10 cellular contexts compared by ENCODE assay signal in the genomic region with DNA sequence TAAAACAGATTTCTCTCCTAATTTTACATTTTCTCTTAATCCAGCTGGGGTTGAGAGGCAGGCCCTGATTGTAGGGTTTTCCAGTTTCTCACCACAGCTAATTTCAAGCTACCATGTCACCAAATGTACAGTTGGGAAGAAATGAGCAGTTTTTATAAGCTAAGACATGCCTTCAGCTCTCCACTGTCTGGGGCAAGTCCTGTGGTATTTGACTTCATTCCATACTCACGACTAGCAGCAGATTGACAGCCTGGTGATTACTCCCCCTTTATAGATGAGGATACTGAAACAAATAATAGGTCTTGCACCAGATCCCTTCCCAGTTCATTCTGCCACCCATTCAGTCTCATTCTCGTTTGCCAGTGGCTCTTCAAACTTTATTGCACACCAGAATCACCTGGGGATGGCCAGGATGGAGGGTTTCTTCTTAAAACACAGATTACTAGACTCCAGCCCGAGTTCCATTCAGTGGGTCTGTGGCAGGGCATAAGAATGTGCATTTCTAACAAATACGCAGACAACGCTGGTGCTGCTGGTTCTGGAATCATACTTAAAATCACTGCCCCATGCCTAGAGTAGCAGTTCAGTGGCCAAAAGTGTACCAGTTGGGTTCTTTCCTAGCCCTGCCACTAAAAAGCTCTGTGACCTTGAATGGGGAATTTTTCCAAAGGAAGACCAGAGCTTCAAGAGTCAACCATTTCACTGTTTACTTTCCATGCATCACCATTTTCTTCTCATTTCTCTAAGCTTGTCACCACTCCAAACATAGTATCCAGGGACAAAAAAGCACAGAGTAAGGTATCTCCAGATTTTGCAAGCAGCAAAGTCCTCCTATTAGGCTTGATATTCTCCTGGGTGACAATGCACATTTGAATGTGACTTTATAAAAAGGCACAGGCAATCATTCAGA.
A peak's percentile ranks its signal among the peaks of the same experiment; 100 is the strongest.
DNase-seq lines count a peak whose midpoint lies in the region; ATAC-seq, FAIRE-seq and TF ChIP-seq lines count a peak whose summit lies in the region.
"Had no signal": no experiment of that assay in that cellular context is flagged by ENCODE, and none has a peak within 500 bp of the region (broad histone marks: within the 10 kb centered on the region; RNA-seq: fewer than 3 reads in every experiment).

No MANE protein-coding gene starts in this region.

- H3F3A ChIP-seq in smooth muscle cell (ENCODE audit: low read depth): peaks cover 36% of the 10 kb centered on the region

- H3K14ac ChIP-seq in H9 (ENCODE audit: insufficient read depth, low read length): no peak overlapping the region

- no peak overlapping the region for H3K9ac ChIP-seq in H9 (ENCODE audit: extremely low read depth, insufficient read length, low read length)
- H3K9ac ChIP-seq in keratinocyte (ENCODE audit: control insufficient read depth, extremely low read depth, insufficient read depth, low read length): peak overlapping the region; percentile 72
- peak overlapping the region; percentile 96 for H3K9ac ChIP-seq in smooth muscle cell (ENCODE audit: low read depth)
- no peak overlapping the region for H3K9ac ChIP-seq in Karpas-422 (ENCODE audit: low read length)

- dilution Hi-C loops in keratinocyte (cut with MboI; ENCODE audit: extremely low pct_ligation_motif_present, low sequenced_read_pairs): no loop called here

- no peak overlapping the region for H2BK20ac ChIP-seq in H9 (ENCODE audit: low read depth, low read length, poor library complexity, severe bottlenecking)

- no peak overlapping the region for H2BK5ac ChIP-seq in H9 (ENCODE audit: insufficient read length, low read length)

- no peak overlapping the region for H2BK12ac ChIP-seq in H9 (ENCODE audit: insufficient read length, low read depth, low read length)

- no peak overlapping the region for H3K23ac ChIP-seq in H9 (ENCODE audit: insufficient read length, low read depth, low read length)

- H4K20me1 ChIP-seq in H9 (ENCODE audit: control insufficient read depth, insufficient read depth, insufficient read length) (no peaks in the 10 kb centered on the region), keratinocyte (ENCODE audit: control insufficient read depth, extremely low read depth, insufficient read depth, low read length) (no peaks in the 10 kb centered on the region), smooth muscle cell (ENCODE audit: low read depth) (no peaks in the 10 kb centered on the region), Karpas-422 (ENCODE audit: insufficient read depth, low read depth, low read length) (no peaks in the 10 kb centered on the region)

- no peaks in the 10 kb centered on the region for H3K9me3 ChIP-seq in H9 (ENCODE audit: control insufficient read depth, low read depth, low read length)
- no peaks in the 10 kb centered on the region for H3K9me3 ChIP-seq in keratinocyte (ENCODE audit: control insufficient read depth, low read depth, low read length)
- H3K9me3 ChIP-seq in smooth muscle cell (replicated peaks; ENCODE audit: low read depth): no peaks in the 10 kb centered on the region
- no peaks in the 10 kb centered on the region for H3K9me3 ChIP-seq in Karpas-422 (ENCODE audit: low read length)

- H3K79me2 ChIP-seq in H9 (ENCODE audit: insufficient read depth, low read length) (no peaks in the 10 kb centered on the region), keratinocyte (ENCODE audit: control insufficient read depth, insufficient read depth, low read length) (no peaks in the 10 kb centered on the region), smooth muscle cell (ENCODE audit: low read depth) (no peaks in the 10 kb centered on the region), Karpas-422 (ENCODE audit: low read length) (no peaks in the 10 kb centered on the region)

- peak; percentile 80 for FAIRE-seq in keratinocyte (lab: Jason Lieb, UNC)

- no peak overlapping the region; a peak in 1 of 7 replicates for H3K27ac Mint-ChIP-seq in H9
- H3K27ac Mint-ChIP-seq: activated naive CD8-positive, alpha-beta T cell treated with anti-CD3 and anti-CD28 coated beads for 36 hours had no signal

- no peak overlapping the region for H4K8ac ChIP-seq in H9 (replicated peaks; ENCODE audit: insufficient read length, low read depth, low read length)

- H3K27me3 ChIP-seq in H9 (ENCODE audit: insufficient read depth, low read length) (no peaks in the 10 kb centered on the region), keratinocyte (ENCODE audit: control insufficient read depth, extremely low read depth, insufficient read depth, low read length) (no peaks in the 10 kb centered on the region), smooth muscle cell (ENCODE audit: low read depth) (no peaks in the 10 kb centered on the region), Karpas-422 (ENCODE audit: low read length) (no peaks in the 10 kb centered on the region)

- H3K4me1 Mint-ChIP-seq in H9: peaks cover 0 to 4% of the 10 kb centered on the region in 2 experiments; a peak in 2 of 4 replicates

- H3K18ac ChIP-seq in H9 (ENCODE audit: insufficient read length, low read depth, low read length): no peak overlapping the region

- H2BK15ac ChIP-seq in H9 (ENCODE audit: low read depth, low read length): no peak overlapping the region

- H3T11ph ChIP-seq in H9 (ENCODE audit: low read length): no peak overlapping the region

- peak; percentile 22 for DNase-seq in H9
- peak; percentile 77 for DNase-seq in astrocyte of the hippocampus (ENCODE audit: low read depth, low spot score)
- peak; percentile 45 for DNase-seq in keratinocyte (ENCODE audit: low read depth, low spot score)
- DNase-seq in smooth muscle cell (lab: John Stamatoyannopoulos, UW; ENCODE audit: unreplicated experiment): no peak
- no peak for DNase-seq in effector CD8-positive, alpha-beta T cell (lab: John Stamatoyannopoulos, UW)
- DNase-seq in Karpas-422: no peak
- no peak for DNase-seq in posterior vena cava (ENCODE audit: low spot score)
- DNase-seq: activated naive CD8-positive, alpha-beta T cell treated with anti-CD3 and anti-CD28 coated beads for 36 hours; NCI-H2029 treated with DMSO at 0.1 percent for 48 hours had no signal

- H3K27ac ChIP-seq in H9 (ENCODE audit: insufficient read length, low read depth, low read length) (no peak overlapping the region), keratinocyte (ENCODE audit: control insufficient read depth, insufficient read depth, low read length) (peak overlapping the region; percentile 98), smooth muscle cell (ENCODE audit: low read depth) (peak overlapping the region; percentile 100), Karpas-422 (ENCODE audit: low read length) (no peak overlapping the region)

- no peak overlapping the region for H3K4ac ChIP-seq in H9 (ENCODE audit: low read depth, low read length)

- H3K36me3 ChIP-seq in keratinocyte (ENCODE audit: control insufficient read depth in 2 of 2, extremely low read depth in 1 of 2, insufficient read depth in 2 of 2, low read length in 2 of 2) (no peaks in the 10 kb centered on the region), smooth muscle cell (ENCODE audit: low read depth) (no peaks in the 10 kb centered on the region), Karpas-422 (ENCODE audit: insufficient read depth, low read length) (no peaks in the 10 kb centered on the region)

- H3K23me2 ChIP-seq in H9 (ENCODE audit: insufficient read length, low read depth, low read length, poor library complexity, severe bottlenecking): no peaks in the 10 kb centered on the region

- peak overlapping the region in 1 of 3 experiments; percentile 14 for H3K4me3 ChIP-seq in keratinocyte (ENCODE audit: control insufficient read depth in 2 of 3, extremely low read depth in 1 of 3, insufficient read depth in 2 of 3, low read depth in 1 of 3, low read length in 3 of 3)
- no peak overlapping the region for H3K4me3 ChIP-seq in smooth muscle cell
- no peak overlapping the region for H3K4me3 ChIP-seq in Karpas-422 (ENCODE audit: low read length)

- no peak overlapping the region for H4K5ac ChIP-seq in H9 (ENCODE audit: insufficient read length, low read depth, low read length)

- no peaks in the 10 kb centered on the region for H3K9me2 ChIP-seq in Karpas-422 (replicated peaks; ENCODE audit: insufficient read depth, low read length)

- H3K79me1 ChIP-seq in H9 (ENCODE audit: insufficient read depth, low read depth, low read length, poor library complexity, severe bottlenecking): no peaks in the 10 kb centered on the region

- no peaks in the 10 kb centered on the region for H3K9me3 Mint-ChIP-seq in H9

- intact Hi-C loops in posterior vena cava (cut with DNase I): loop anchor here in 1 of 2 donors (5.0 kb wide), 1 partner anchor 35 kb away; no protein-coding TSS in a partner anchor

- H3K4me2 ChIP-seq in H9 (ENCODE audit: insufficient read depth, insufficient read length, low read length) (no peak overlapping the region), keratinocyte (ENCODE audit: control insufficient read depth, extremely low read depth, insufficient read depth, low read depth, low read length) (peak overlapping the region; percentile 78), smooth muscle cell (peak overlapping the region; percentile 75), Karpas-422 (ENCODE audit: low read depth, low read length, poor library complexity, severe bottlenecking) (no peak overlapping the region)

- TF ChIP-seq CTCF in H9 (conservative IDR thresholded peaks at IDR 0.05) (no peak), keratinocyte (optimal IDR thresholded peaks at IDR 0.05 in 1 of 3, IDR thresholded peaks at IDR 0.05 in 1 of 3, conservative IDR thresholded peaks at IDR 0.05 in 1 of 3; ENCODE audit: extremely low read depth in 1 of 3, insufficient read depth in 2 of 3, low read length in 3 of 3) (no peak), smooth muscle cell (IDR thresholded peaks at IDR 0.05; ENCODE audit: borderline replicate concordance, insufficient read depth, poor library complexity, severe bottlenecking) (no peak)

- no peak overlapping the region for H3K4me3 Mint-ChIP-seq in H9
- H3K4me3 Mint-ChIP-seq: activated naive CD8-positive, alpha-beta T cell treated with anti-CD3 and anti-CD28 coated beads for 36 hours had no signal

- no peak overlapping the region for H3K56ac ChIP-seq in H9 (ENCODE audit: insufficient read length, low read depth, low read length)

- no peak overlapping the region for H2BK120ac ChIP-seq in H9 (ENCODE audit: low read depth, low read length, poor library complexity, severe bottlenecking)

- ATAC-seq in GM19023 (IDR thresholded peaks at IDR 0.05; ENCODE audit: unreplicated experiment): no peak

- no peak overlapping the region for H4K91ac ChIP-seq in H9 (ENCODE audit: insufficient read length, low read depth, low read length)

- H2AK5ac ChIP-seq in H9 (ENCODE audit: insufficient read length, low read length): no peak overlapping the region

- H3K4me1 ChIP-seq in H9 (ENCODE audit: insufficient read depth, low read length) (no peaks in the 10 kb centered on the region), keratinocyte (ENCODE audit: control insufficient read depth, extremely low read depth, insufficient read depth, low read length) (peaks cover 66% of the 10 kb centered on the region), smooth muscle cell (ENCODE audit: low read depth) (peaks cover 12% of the 10 kb centered on the region), Karpas-422 (ENCODE audit: low read length) (no peaks in the 10 kb centered on the region)

- H3K27me3 Mint-ChIP-seq in H9 (ENCODE audit: low read depth): peaks cover 2% of the 10 kb centered on the region; the same call in 1 of the 2 replicates
- H3K27me3 Mint-ChIP-seq: activated naive CD8-positive, alpha-beta T cell treated with anti-CD3 and anti-CD28 coated beads for 36 hours had no signal

- no peaks in the 10 kb centered on the region for H3K36me3 Mint-ChIP-seq in H9 (ENCODE audit: insufficient read depth in 1 of 3, low read depth in 3 of 3)
- H3K36me3 Mint-ChIP-seq: activated naive CD8-positive, alpha-beta T cell treated with anti-CD3 and anti-CD28 coated beads for 36 hours had no signal

- WGBS in H9 (ENCODE audit: extremely low coverage, insufficient read length, low lambda C conversion rate): no CpG with 5 or more reads among the region's 5 CpGs
- 46% methylated on average over 5 of the region's 5 CpGs for WGBS in smooth muscle cell (ENCODE audit: low lambda C conversion rate)

- H2AFZ ChIP-seq in H9 (ENCODE audit: low read length) (no peak overlapping the region), keratinocyte (ENCODE audit: control insufficient read depth, low read length) (no peak overlapping the region), smooth muscle cell (ENCODE audit: low read depth) (no peak overlapping the region), Karpas-422 (ENCODE audit: low read length) (no peak overlapping the region)

- no peaks in the 10 kb centered on the region for H3K9me1 ChIP-seq in keratinocyte (ENCODE audit: control insufficient read depth, extremely low read depth, insufficient read depth, low read length)

Comparison
In these comparisons a context has a peak if more than half of its experiments do, and no peak if none do; other contexts are left out.
1. DNase-seq: peak in H9 (single experiment), astrocyte of the hippocampus (single experiment) and keratinocyte (single experiment); none in smooth muscle cell (single experiment), effector CD8-positive, alpha-beta T cell (single experiment), Karpas-422 (single experiment) and posterior vena cava (single experiment).
2. H3K27ac ChIP-seq: peak in keratinocyte (single experiment) and smooth muscle cell (single experiment); none in H9 (single experiment) and Karpas-422 (single experiment).
3. H3K4me2 ChIP-seq: peak in keratinocyte (single experiment) and smooth muscle cell (single experiment); none in H9 (single experiment) and Karpas-422 (single experiment).
4. H3K9ac ChIP-seq: peak in keratinocyte (single experiment) and smooth muscle cell (single experiment); none in H9 (single experiment) and Karpas-422 (single experiment).